In the genomic region with DNA sequence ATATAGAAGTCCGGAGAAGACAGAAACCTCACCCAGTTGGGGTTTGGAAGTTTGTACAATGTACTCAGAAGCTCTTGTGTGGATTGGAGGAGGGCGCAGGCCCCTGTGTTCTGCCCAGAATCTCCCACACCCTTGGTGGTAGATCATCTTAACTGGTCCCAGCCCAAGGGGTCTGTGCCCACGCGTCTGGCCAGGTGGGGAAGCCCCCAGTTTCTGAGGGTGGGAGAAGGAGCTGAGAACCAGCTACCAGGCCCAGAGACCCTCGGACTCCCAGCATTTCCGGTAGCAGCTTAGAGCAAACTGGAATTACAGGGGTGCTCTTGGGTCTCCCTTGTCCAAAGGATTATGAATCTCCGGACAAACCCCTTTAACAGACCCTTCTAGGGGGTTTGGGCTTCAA, we compare ENCODE assay signal across 8 cellular contexts. TPM values are rescaled to one million over a fixed set of nuclear protein-coding genes. Genes with fewer than 3 reads are reported as not detected.
DNase-seq lines count a peak whose midpoint lies in the region; ATAC-seq and TF ChIP-seq lines count a peak whose summit lies in the region.

No MANE protein-coding gene starts in this region.

- peak overlapping the region; percentile 53 for H4K91ac ChIP-seq in mesenchymal stem cell (ENCODE audit: low read length)

- H3K79me1 ChIP-seq in mesenchymal stem cell (replicated peaks; ENCODE audit: low read length, poor library complexity, severe bottlenecking) = no peaks in the 10 kb centered on the region

- peak overlapping the region; percentile 81 for H2AK5ac ChIP-seq in mesenchymal stem cell (ENCODE audit: low read length, severe bottlenecking)

- H3K4me2 ChIP-seq in mesenchymal stem cell (ENCODE audit: low read length, poor library complexity, severe bottlenecking) = no peak overlapping the region

- H3K27me3 ChIP-seq in adrenal gland (no peaks in the 10 kb centered on the region), mesenchymal stem cell (ENCODE audit: control insufficient read depth in 1 of 2, insufficient read depth in 1 of 2, low read length in 2 of 2) (no peaks in the 10 kb centered on the region), thymus (ENCODE audit: control insufficient read depth, insufficient read depth) (no peaks in the 10 kb centered on the region)

- no peaks in the 10 kb centered on the region for H3K27me3 Mint-ChIP-seq in T-helper 2 cell treated with Interferon-gamma antibody and Interleukin-4, amounts not matched to agents 5 μg/mL and 100 μg/mL, for 36 hours (ENCODE audit: low read depth)

- H3K27ac Mint-ChIP-seq in T-helper 2 cell treated with Interferon-gamma antibody and Interleukin-4, amounts not matched to agents 5 μg/mL and 100 μg/mL, for 36 hours = no peak overlapping the region

- peak overlapping the region; percentile 17 to 81 for H3K18ac ChIP-seq in mesenchymal stem cell (ENCODE audit: low read depth in 1 of 2, low read length in 2 of 2)

- peak overlapping the region in 1 of 2 experiments; percentile 96 for H2BK12ac ChIP-seq in mesenchymal stem cell (ENCODE audit: low read length in 2 of 2)

- H3K36me3 ChIP-seq in adrenal gland (replicated peaks in 1 of 2) = no peaks in the 10 kb centered on the region
- no peaks in the 10 kb centered on the region for H3K36me3 ChIP-seq in mesenchymal stem cell (ENCODE audit: control insufficient read depth in 1 of 2, insufficient read depth in 2 of 2, low read depth in 1 of 2, low read length in 2 of 2)
- H3K36me3 ChIP-seq in thymus (ENCODE audit: control insufficient read depth, insufficient read depth) = no peaks in the 10 kb centered on the region

- H2AFZ ChIP-seq in mesenchymal stem cell (ENCODE audit: low read depth, low read length) = no peak overlapping the region

- WGBS in adrenal gland, 4 donors = 65 to 82% (median 78%) methylated on average over 5 to 7 of the region's 7 CpGs
- WGBS in mesenchymal stem cell = 76% methylated on average over 6 of the region's 7 CpGs
- 92% methylated on average over 7 of the region's 7 CpGs for WGBS in thymus

- no peak for DNase-seq in T-helper 2 cell treated with Interferon-gamma antibody and Interleukin-4, amounts not matched to agents 5 μg/mL and 100 μg/mL, for 36 hours (ENCODE audit: low spot score)
- no peak for DNase-seq in T-helper 2 cell
- DNase-seq in adrenal gland = no peak
- no peak for DNase-seq in mesenchymal stem cell
- DNase-seq in DMS153 treated with DMSO at 0.1 percent for 48 hours (lab: John Stamatoyannopoulos, UW; ENCODE audit: unreplicated experiment) = no peak
- DNase-seq in activated CD8-positive, alpha-beta memory T cell treated with anti-CD3 and anti-CD28 coated beads for 24 hours = no peak

- H3K4me1 Mint-ChIP-seq in T-helper 2 cell treated with Interferon-gamma antibody and Interleukin-4, amounts not matched to agents 5 μg/mL and 100 μg/mL, for 36 hours (ENCODE audit: low read depth) = peaks cover 28% of the 10 kb centered on the region

- no peak overlapping the region for H2BK5ac ChIP-seq in mesenchymal stem cell (ENCODE audit: low read depth, low read length, poor library complexity, severe bottlenecking)

- peak overlapping the region; percentile 91 for H3K4me3 Mint-ChIP-seq in T-helper 2 cell treated with Interferon-gamma antibody and Interleukin-4, amounts not matched to agents 5 μg/mL and 100 μg/mL, for 36 hours

- no peaks in the 10 kb centered on the region for H3K9me3 Mint-ChIP-seq in T-helper 2 cell treated with Interferon-gamma antibody and Interleukin-4, amounts not matched to agents 5 μg/mL and 100 μg/mL, for 36 hours

- H3K9me3 ChIP-seq in adrenal gland (replicated peaks in 1 of 3) (no peaks in the 10 kb centered on the region), mesenchymal stem cell (ENCODE audit: control insufficient read depth, low read length) (no peaks in the 10 kb centered on the region), thymus (ENCODE audit: control insufficient read depth) (no peaks in the 10 kb centered on the region)

- no peak overlapping the region for H3K23ac ChIP-seq in mesenchymal stem cell (ENCODE audit: low read length in 2 of 2)

- intact Hi-C loops in adrenal gland (cut with DNase I) = no loop called here

- TF ChIP-seq POLR2A in adrenal gland (IDR thresholded peaks at IDR 0.05) = no peak

- peak overlapping the region; percentile 83 for H2BK120ac ChIP-seq in mesenchymal stem cell (ENCODE audit: low read depth, low read length)

- H3K4ac ChIP-seq in mesenchymal stem cell (ENCODE audit: low read depth in 1 of 2, low read length in 2 of 2) = peak overlapping the region; percentile 50 to 94

- no peak overlapping the region for H3K14ac ChIP-seq in mesenchymal stem cell (ENCODE audit: low read length in 2 of 2)

- H2BK15ac ChIP-seq in mesenchymal stem cell (ENCODE audit: low read depth, poor library complexity, severe bottlenecking) = peak overlapping the region; percentile 66

- H3K4me3 ChIP-seq in adrenal gland (peak overlapping the region in 1 of 4 donors; percentile 92), mesenchymal stem cell (ENCODE audit: insufficient read depth in 1 of 2, low read depth in 1 of 2, low read length in 2 of 2) (peak overlapping the region in 1 of 2 experiments; percentile 84), thymus (ENCODE audit: low read length) (no peak overlapping the region)

- peak overlapping the region; percentile 54 for H4K8ac ChIP-seq in mesenchymal stem cell (ENCODE audit: low read length)

- H3K4me1 ChIP-seq in adrenal gland (replicated peaks in 1 of 2) (peaks cover 59 to 62% of the 10 kb centered on the region in 2 donors), mesenchymal stem cell (ENCODE audit: control insufficient read depth, insufficient read depth, low read depth, low read length) (peaks cover 22% of the 10 kb centered on the region), thymus (ENCODE audit: control insufficient read depth, insufficient read depth, low read length) (peaks cover 15% of the 10 kb centered on the region)

- no peak for ATAC-seq in GM18870 (IDR thresholded peaks at IDR 0.05; ENCODE audit: unreplicated experiment)

- H3K27ac ChIP-seq in adrenal gland (peak overlapping the region in 4 of 5 donors; percentile 84 to 94 (median 91)), mesenchymal stem cell (ENCODE audit: low read length, poor library complexity, severe bottlenecking) (no peak overlapping the region), thymus (ENCODE audit: low read depth) (peak overlapping the region; percentile 52)

- peaks cover 14% of the 10 kb centered on the region for H3K36me3 Mint-ChIP-seq in T-helper 2 cell treated with Interferon-gamma antibody and Interleukin-4, amounts not matched to agents 5 μg/mL and 100 μg/mL, for 36 hours (ENCODE audit: low read depth)

- peak overlapping the region; percentile 83 for H3K9ac ChIP-seq in mesenchymal stem cell (ENCODE audit: low read length)

- no peak for TF ChIP-seq CTCF in adrenal gland (IDR thresholded peaks at IDR 0.05)

RNA-seq across cellular contexts. Expression of a gene that starts 2.3 kb away (rescaled TPM):
- 10 to 100 TPM; 43.9 to 87.0 (median 62.0) TPM for total RNA-seq in adrenal gland
- polyA plus RNA-seq in adrenal gland (100 to 1,000 TPM in 1 of 3 donors, 10 to 100 TPM in 2; 21.8 to 128 (median 27.2) TPM), thymus (47.9 TPM)
- 34.9 TPM for polyA plus RNA-seq in mesenchymal stem cell (2013, experiment 1 of 2)
- polyA plus RNA-seq in mesenchymal stem cell (2013, experiment 2 of 2) = 33.0 TPM

RNA-seq across cellular contexts. Expression of a gene that starts 13.1 kb away (rescaled TPM):
- 1 to 10 TPM in 3 of 8 donors, under 1 TPM in 2, not detected in 3; 0.28 to 3.0 (median 1.2) TPM for total RNA-seq in adrenal gland
- polyA plus RNA-seq in adrenal gland = 1 to 10 TPM in 2 of 3 donors, not detected in 1; 5.2 to 5.5 TPM
- polyA plus RNA-seq in mesenchymal stem cell (2013, experiment 1 of 2) = 0.14 TPM
- polyA plus RNA-seq in mesenchymal stem cell (2013, experiment 2 of 2) = 0.08 TPM
- 5.4 TPM for polyA plus RNA-seq in thymus

RNA-seq across cellular contexts. Expression of a gene that starts 22.8 kb away (rescaled TPM):
- 10 to 100 TPM in 1 of 8 donors, 1 to 10 TPM in 7; 1.3 to 12.6 (median 4.0) TPM for total RNA-seq in adrenal gland
- polyA plus RNA-seq in adrenal gland = 10 to 100 TPM in 1 of 3 donors, 1 to 10 TPM in 2; 1.1 to 11.0 (median 3.0) TPM
- polyA plus RNA-seq in mesenchymal stem cell (2013, experiment 1 of 2) = 17.9 TPM
- polyA plus RNA-seq in mesenchymal stem cell (2013, experiment 2 of 2) = 17.2 TPM
- polyA plus RNA-seq in thymus = 0.62 TPM

RNA-seq across cellular contexts. Expression of a gene that starts 48.7 kb away (rescaled TPM):
- 100 to 1,000 TPM in 4 of 8 donors, 10 to 100 TPM in 4; 50.2 to 263 (median 105) TPM for total RNA-seq in adrenal gland
- polyA plus RNA-seq in adrenal gland (100 to 1,000 TPM in 1 of 3 donors, 10 to 100 TPM in 2; 39.6 to 101 (median 40.1) TPM), thymus (14.4 TPM)
- polyA plus RNA-seq in mesenchymal stem cell (2013, experiment 1 of 2) = 4,381 TPM
- polyA plus RNA-seq in mesenchymal stem cell (2013, experiment 2 of 2) = 4,150 TPM

RNA-seq across cellular contexts. Expression of a gene that starts 57.6 kb away (rescaled TPM):
- 100 to 1,000 TPM in 7 of 8 donors, 10 to 100 TPM in 1; 98.9 to 225 (median 137) TPM for total RNA-seq in adrenal gland
- polyA plus RNA-seq in adrenal gland = 100 to 1,000 TPM in 1 of 3 donors, 10 to 100 TPM in 2; 48.5 to 110 (median 59.7) TPM
- polyA plus RNA-seq in mesenchymal stem cell (2013, experiment 1 of 2) = 43.1 TPM
- 39.6 TPM for polyA plus RNA-seq in mesenchymal stem cell (2013, experiment 2 of 2)
- polyA plus RNA-seq in thymus = 14.5 TPM
